ENCODE assay signal across 22 cellular contexts in genomic region chr3:73804204-73804603, GRCh38.
"Had no signal": no experiment of that assay in that cellular context is flagged by ENCODE, and none has a peak within 500 bp of the region (broad histone marks: within the 10 kb centered on the region; RNA-seq: fewer than 3 reads in every experiment).

No MANE protein-coding gene starts in this region.

- H3K36me3 Mint-ChIP-seq: neural progenitor cell had no signal

- H3K4me3 ChIP-seq: coronary artery, heart right ventricle, lung, neural progenitor cell, ovary, smooth muscle cell, suprapubic skin, tibial nerve, upper lobe of right lung had no signal

- H3K9me3 ChIP-seq: ovary, suprapubic skin, tibial nerve, upper lobe of right lung had no signal

- H3K27me3 ChIP-seq: heart right ventricle, neural progenitor cell, ovary, suprapubic skin, tibial nerve, upper lobe of right lung had no signal

- H3K36me3 ChIP-seq: heart right ventricle, neural progenitor cell, ovary, suprapubic skin, tibial nerve, upper lobe of right lung had no signal

- H3K9me3 Mint-ChIP-seq: neural progenitor cell had no signal

- H3K27ac ChIP-seq: neural progenitor cell, ovary, suprapubic skin, upper lobe of right lung had no signal

- ATAC-seq: heart right ventricle; left ventricle myocardium superior; natural killer cell treated with Interleukin-12 subunit alpha and Interleukin-12 subunit beta and Interleukin-15 and Interleukin-18, amount 100 ng/mL, for 72 hours; right cardiac atrium; upper lobe of right lung had no signal

- H3K27ac Mint-ChIP-seq: natural killer cell treated with Interleukin-12 subunit alpha and Interleukin-12 subunit beta and Interleukin-15 and Interleukin-18, amount 100 ng/mL, for 72 hours; neural progenitor cell had no signal

- H3K27me3 Mint-ChIP-seq: natural killer cell treated with Interleukin-12 subunit alpha and Interleukin-12 subunit beta and Interleukin-15 and Interleukin-18, amount 100 ng/mL, for 72 hours had no signal

- FAIRE-seq: frontal cortex, islet of Langerhans had no signal

- H3K4me3 Mint-ChIP-seq: natural killer cell treated with Interleukin-12 subunit alpha and Interleukin-12 subunit beta and Interleukin-15 and Interleukin-18, amount 100 ng/mL, for 72 hours; neural progenitor cell had no signal

- H3K4me1 ChIP-seq: upper lobe of right lung had no signal

- DNase-seq: effector CD8-positive, alpha-beta T cell; heart right ventricle; hypothalamus; kidney glomerular epithelial cell; left ventricle myocardium superior; mesenchymal stem cell; midbrain; nucleus accumbens; ovary; right cardiac atrium; stimulated activated CD4-positive, alpha-beta T cell treated with anti-CD3 and anti-CD28 coated beads, Interleukin-2, amount 100 ng/mL, for 48 hours; stimulated activated naive CD4-positive, alpha-beta T cell treated with Interleukin-2 at 50 U/mL for 16 hours; upper lobe of right lung had no signal
